ENCODE assay signal across 8 cellular contexts in the genomic region with DNA sequence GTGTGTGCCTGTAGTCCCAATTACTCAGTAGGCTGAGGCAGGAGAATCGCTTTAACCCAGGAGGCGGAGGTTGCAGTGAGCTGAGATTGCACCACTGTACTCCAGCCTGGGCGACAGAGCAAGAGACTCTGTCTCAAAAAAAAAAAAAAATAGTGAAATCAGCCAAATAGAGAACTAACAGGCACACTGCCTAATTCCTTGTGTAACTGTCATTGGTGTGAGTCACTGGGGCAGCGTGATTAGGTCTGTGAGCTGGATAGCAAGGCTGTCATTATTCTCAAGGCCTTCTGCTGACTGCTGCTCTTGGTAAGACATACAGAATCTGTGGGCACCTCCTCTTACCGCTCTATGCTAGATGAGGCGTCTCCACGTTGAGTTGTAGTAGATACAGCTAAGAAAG.
DNase-seq lines count a peak whose midpoint lies in the region; ATAC-seq and TF ChIP-seq lines count a peak whose summit lies in the region.

No MANE protein-coding gene starts in this region.

- peak overlapping the region; percentile 11; the same call in 1 of the 2 replicates for H3K4me2 ChIP-seq in SK-N-SH

- WGBS in SK-N-SH (ENCODE audit: low lambda C conversion rate), result 46% methylated on average over 7 of the region's 7 CpGs

- no peaks in the 10 kb centered on the region for H3K79me2 ChIP-seq in SK-N-SH (ENCODE audit: insufficient read depth)

- no peak for TF ChIP-seq RAD21 in SK-N-SH (IDR thresholded peaks at IDR 0.05; ENCODE audit: low read length)

- no peak overlapping the region for H2AFZ ChIP-seq in SK-N-SH (ENCODE audit: low read depth)

- no peaks in the 10 kb centered on the region for H3K27me3 ChIP-seq in SK-N-SH (ENCODE audit: insufficient read depth)

- CTCF ChIA-PET in SK-N-SH (lab: Yijun Ruan, JAX), result interaction anchor here (1.2 kb wide), 1 partner anchor 192 kb away, joined by 3 read pairs; no protein-coding TSS in a partner anchor

- no peaks in the 10 kb centered on the region for H3K36me3 Mint-ChIP-seq in activated naive CD4-positive, alpha-beta T cell treated with anti-CD3 and anti-CD28 coated beads, Interleukin-2, amount 50 U/mL, for 72 hours

- peaks cover 5% of the 10 kb centered on the region for H3F3A ChIP-seq in SK-N-SH (replicated peaks; ENCODE audit: insufficient read depth)

- peak overlapping the region in 1 of 2 experiments; percentile 21; a peak in 3 of 4 replicates for H3K27ac ChIP-seq in SK-N-SH (ENCODE audit: low read depth in 2 of 2, low read length in 1 of 2)

- H3K9me3 ChIP-seq in SK-N-SH, result no peaks in the 10 kb centered on the region

- no peaks in the 10 kb centered on the region for H3K9me2 ChIP-seq in SK-N-SH

- DNase-seq in GM03348 (ENCODE audit: low spot score), result peak; percentile 88
- no peak for DNase-seq in SK-N-SH
- peak; percentile 83 for DNase-seq in foreskin melanocyte
- DNase-seq in sciatic nerve (ENCODE audit: low spot score), result no peak
- DNase-seq in activated naive CD4-positive, alpha-beta T cell treated with anti-CD3 and anti-CD28 coated beads, Interleukin-2, amount 50 U/mL, for 72 hours (ENCODE audit: low spot score in 2 of 2), result no peak
- DNase-seq in NCI-H2029 (lab: John Stamatoyannopoulos, UW), result no peak

- peak; percentile 92 for ATAC-seq in sciatic nerve
- no peak for ATAC-seq in HG02885 (IDR thresholded peaks at IDR 0.05; ENCODE audit: poor library complexity, unreplicated experiment)
- no peak for ATAC-seq in activated naive CD4-positive, alpha-beta T cell treated with anti-CD3 and anti-CD28 coated beads, Interleukin-2, amount 50 U/mL, for 72 hours
- no peak for ATAC-seq in GM21515 (IDR thresholded peaks at IDR 0.05; ENCODE audit: unreplicated experiment)

- POLR2A ChIA-PET in SK-N-SH (lab: Yijun Ruan, JAX), result no interaction called here

- H4K20me1 ChIP-seq in SK-N-SH (ENCODE audit: insufficient read depth), result no peaks in the 10 kb centered on the region

- no peaks in the 10 kb centered on the region for H3K36me3 ChIP-seq in SK-N-SH (replicated peaks in 1 of 2; ENCODE audit: control insufficient read depth in 1 of 2, insufficient read depth in 2 of 2, low read length in 1 of 2)

- no peak for TF ChIP-seq CTCF in SK-N-SH (IDR thresholded peaks at IDR 0.05)

- no peaks in the 10 kb centered on the region for H3K9me3 Mint-ChIP-seq in activated naive CD4-positive, alpha-beta T cell treated with anti-CD3 and anti-CD28 coated beads, Interleukin-2, amount 50 U/mL, for 72 hours

- H3K4me1 ChIP-seq in SK-N-SH (ENCODE audit: control insufficient read depth in 1 of 2, insufficient read depth in 2 of 2, low read depth in 1 of 2, low read length in 1 of 2), result peaks cover 3 to 13% of the 10 kb centered on the region in 2 experiments; a peak in 2 of 4 replicates

- intact Hi-C loops in sciatic nerve (cut with DNase I), result loop anchor here (10.0 kb wide), 1 partner anchor 61 kb away; no protein-coding TSS in a partner anchor

- no peak for TF ChIP-seq EP300 in SK-N-SH (IDR thresholded peaks at IDR 0.05; ENCODE audit: borderline replicate concordance in 1 of 2, low read depth in 1 of 2, low read length in 1 of 2)

- no peak overlapping the region for H3K4me3 ChIP-seq in SK-N-SH (ENCODE audit: low read depth in 2 of 2, low read length in 1 of 2)

- H3K27ac Mint-ChIP-seq in activated naive CD4-positive, alpha-beta T cell treated with anti-CD3 and anti-CD28 coated beads, Interleukin-2, amount 50 U/mL, for 72 hours, result no peak overlapping the region

- H3K9ac ChIP-seq in SK-N-SH, result no peak overlapping the region

TF ChIP-seq in SK-N-SH, 30 proteins besides CTCF, POLR2A, EP300 and RAD21:
- TF ChIP-seq MAX (IDR thresholded peaks at IDR 0.05; ENCODE audit: low read depth), result peak; percentile 59; the same call in 1 of the 2 replicates
- TF ChIP-seq REST (IDR thresholded peaks at IDR 0.05; ENCODE audit: low read depth, low read length), result peak; percentile 69; the same call in 1 of the 2 replicates
- no peak for TF ChIP-seq SMC3 (IDR thresholded peaks at IDR 0.05; ENCODE audit: low read depth, low read length)
- TF ChIP-seq GABPA (IDR thresholded peaks at IDR 0.05; ENCODE audit: low read depth), result no peak
- TF ChIP-seq JUND (IDR thresholded peaks at IDR 0.05), result peak; percentile 58
- TF ChIP-seq POLR2AphosphoS5 (IDR thresholded peaks at IDR 0.05; ENCODE audit: low read depth, low read length), result no peak
- TF ChIP-seq, protein P1, sequence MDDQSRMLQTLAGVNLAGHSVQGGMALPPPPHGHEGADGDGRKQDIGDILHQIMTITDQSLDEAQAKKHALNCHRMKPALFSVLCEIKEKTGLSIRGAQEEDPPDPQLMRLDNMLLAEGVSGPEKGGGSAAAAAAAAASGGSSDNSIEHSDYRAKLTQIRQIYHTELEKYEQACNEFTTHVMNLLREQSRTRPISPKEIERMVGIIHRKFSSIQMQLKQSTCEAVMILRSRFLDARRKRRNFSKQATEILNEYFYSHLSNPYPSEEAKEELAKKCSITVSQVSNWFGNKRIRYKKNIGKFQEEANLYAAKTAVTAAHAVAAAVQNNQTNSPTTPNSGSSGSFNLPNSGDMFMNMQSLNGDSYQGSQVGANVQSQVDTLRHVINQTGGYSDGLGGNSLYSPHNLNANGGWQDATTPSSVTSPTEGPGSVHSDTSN (IDR thresholded peaks at IDR 0.05), result peak; percentile 39; the same call in 1 of the 2 replicates
- TF ChIP-seq, protein P2, sequence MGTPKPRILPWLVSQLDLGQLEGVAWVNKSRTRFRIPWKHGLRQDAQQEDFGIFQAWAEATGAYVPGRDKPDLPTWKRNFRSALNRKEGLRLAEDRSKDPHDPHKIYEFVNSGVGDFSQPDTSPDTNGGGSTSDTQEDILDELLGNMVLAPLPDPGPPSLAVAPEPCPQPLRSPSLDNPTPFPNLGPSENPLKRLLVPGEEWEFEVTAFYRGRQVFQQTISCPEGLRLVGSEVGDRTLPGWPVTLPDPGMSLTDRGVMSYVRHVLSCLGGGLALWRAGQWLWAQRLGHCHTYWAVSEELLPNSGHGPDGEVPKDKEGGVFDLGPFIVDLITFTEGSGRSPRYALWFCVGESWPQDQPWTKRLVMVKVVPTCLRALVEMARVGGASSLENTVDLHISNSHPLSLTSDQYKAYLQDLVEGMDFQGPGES (IDR thresholded peaks at IDR 0.05; ENCODE audit: low read depth, low read length), result no peak
- TF ChIP-seq FOSL2 (IDR thresholded peaks at IDR 0.05; ENCODE audit: borderline replicate concordance, low read depth), result peak; percentile 73; the same call in 1 of the 2 replicates
- TF ChIP-seq EZH2phosphoT487 (IDR thresholded peaks at IDR 0.05; ENCODE audit: borderline replicate concordance, low read depth), result no peak
- no peak for TF ChIP-seq NRF1 (IDR thresholded peaks at IDR 0.05; ENCODE audit: low read depth, low read length)
- peak; percentile 49; the same call in 1 of the 2 replicates for TF ChIP-seq NFIC (IDR thresholded peaks at IDR 0.05; ENCODE audit: borderline replicate concordance)
- TF ChIP-seq TCF12 (IDR thresholded peaks at IDR 0.05), result peak; percentile 47

Comparison
In these comparisons a context has a peak if more than half of its experiments do, and no peak if none do; other contexts are left out.
1. DNase-seq: peak in GM03348 (single experiment) and foreskin melanocyte (single experiment); none in SK-N-SH (single experiment), sciatic nerve (single experiment), activated naive CD4-positive, alpha-beta T cell treated with anti-CD3 and anti-CD28 coated beads, Interleukin-2, amount 50 U/mL, for 72 hours (0 of 2) and NCI-H2029 (single experiment).